Comparison of ENCODE assay signal across 1 cellular context in the genomic region with DNA sequence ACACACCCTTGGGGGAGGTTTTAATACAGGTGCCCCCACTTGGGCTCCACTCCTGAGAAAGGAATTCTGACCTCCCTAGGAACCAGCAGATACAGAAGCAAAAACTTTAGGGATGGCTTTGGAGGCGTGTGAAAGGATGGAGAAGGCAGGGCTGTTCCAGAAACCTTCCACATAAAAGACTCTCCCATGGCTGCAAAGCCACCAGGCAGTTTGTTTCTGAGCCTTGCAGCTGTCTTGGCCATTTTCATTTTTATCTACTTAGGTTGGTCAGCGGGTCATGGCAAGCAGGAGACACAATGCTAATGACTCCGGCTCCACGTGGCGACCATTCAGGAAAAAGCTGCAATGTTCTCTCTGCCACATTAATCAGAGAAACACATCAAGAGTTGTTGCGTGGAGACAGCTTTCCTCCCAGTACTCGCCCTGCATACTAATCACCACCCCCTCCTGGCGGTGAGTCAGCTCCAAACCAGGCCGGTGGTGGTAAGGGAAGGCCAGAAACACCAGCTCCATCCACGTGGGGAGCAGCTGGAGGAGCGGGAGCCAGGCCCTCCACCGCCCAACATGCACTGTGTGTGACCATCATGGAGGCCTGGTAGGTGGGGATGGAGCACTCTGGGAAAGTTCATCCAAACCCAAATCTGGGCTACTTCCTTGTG.
TF ChIP-seq lines count a peak whose summit lies in the region.

No MANE protein-coding gene starts in this region.

TF ChIP-seq in GM12878, 131 proteins besides CTCF, POLR2A, EP300 and RAD21:
- no peak for TF ChIP-seq SIX5 (IDR thresholded peaks at IDR 0.05; ENCODE audit: low read depth, low read length, severe bottlenecking)
- no peak for TF ChIP-seq MXI1 (IDR thresholded peaks at IDR 0.05; ENCODE audit: low read depth, low read length)
- TF ChIP-seq SUZ12 (IDR thresholded peaks at IDR 0.05; ENCODE audit: unreplicated experiment): no peak
- no peak for TF ChIP-seq MAX (IDR thresholded peaks at IDR 0.05; ENCODE audit: low read depth, low read length)
- TF ChIP-seq, protein P1, sequence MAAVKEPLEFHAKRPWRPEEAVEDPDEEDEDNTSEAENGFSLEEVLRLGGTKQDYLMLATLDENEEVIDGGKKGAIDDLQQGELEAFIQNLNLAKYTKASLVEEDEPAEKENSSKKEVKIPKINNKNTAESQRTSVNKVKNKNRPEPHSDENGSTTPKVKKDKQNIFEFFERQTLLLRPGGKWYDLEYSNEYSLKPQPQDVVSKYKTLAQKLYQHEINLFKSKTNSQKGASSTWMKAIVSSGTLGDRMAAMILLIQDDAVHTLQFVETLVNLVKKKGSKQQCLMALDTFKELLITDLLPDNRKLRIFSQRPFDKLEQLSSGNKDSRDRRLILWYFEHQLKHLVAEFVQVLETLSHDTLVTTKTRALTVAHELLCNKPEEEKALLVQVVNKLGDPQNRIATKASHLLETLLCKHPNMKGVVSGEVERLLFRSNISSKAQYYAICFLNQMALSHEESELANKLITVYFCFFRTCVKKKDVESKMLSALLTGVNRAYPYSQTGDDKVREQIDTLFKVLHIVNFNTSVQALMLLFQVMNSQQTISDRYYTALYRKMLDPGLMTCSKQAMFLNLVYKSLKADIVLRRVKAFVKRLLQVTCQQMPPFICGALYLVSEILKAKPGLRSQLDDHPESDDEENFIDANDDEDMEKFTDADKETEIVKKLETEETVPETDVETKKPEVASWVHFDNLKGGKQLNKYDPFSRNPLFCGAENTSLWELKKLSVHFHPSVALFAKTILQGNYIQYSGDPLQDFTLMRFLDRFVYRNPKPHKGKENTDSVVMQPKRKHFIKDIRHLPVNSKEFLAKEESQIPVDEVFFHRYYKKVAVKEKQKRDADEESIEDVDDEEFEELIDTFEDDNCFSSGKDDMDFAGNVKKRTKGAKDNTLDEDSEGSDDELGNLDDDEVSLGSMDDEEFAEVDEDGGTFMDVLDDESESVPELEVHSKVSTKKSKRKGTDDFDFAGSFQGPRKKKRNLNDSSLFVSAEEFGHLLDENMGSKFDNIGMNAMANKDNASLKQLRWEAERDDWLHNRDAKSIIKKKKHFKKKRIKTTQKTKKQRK (IDR thresholded peaks at IDR 0.05; ENCODE audit: low read depth, low read length): no peak
- no peak for TF ChIP-seq TBL1XR1 (IDR thresholded peaks at IDR 0.05; ENCODE audit: low read depth, low read length)
- no peak for TF ChIP-seq BCL11A (IDR thresholded peaks at IDR 0.05; ENCODE audit: low read depth, low read length)
- TF ChIP-seq, protein P2, sequence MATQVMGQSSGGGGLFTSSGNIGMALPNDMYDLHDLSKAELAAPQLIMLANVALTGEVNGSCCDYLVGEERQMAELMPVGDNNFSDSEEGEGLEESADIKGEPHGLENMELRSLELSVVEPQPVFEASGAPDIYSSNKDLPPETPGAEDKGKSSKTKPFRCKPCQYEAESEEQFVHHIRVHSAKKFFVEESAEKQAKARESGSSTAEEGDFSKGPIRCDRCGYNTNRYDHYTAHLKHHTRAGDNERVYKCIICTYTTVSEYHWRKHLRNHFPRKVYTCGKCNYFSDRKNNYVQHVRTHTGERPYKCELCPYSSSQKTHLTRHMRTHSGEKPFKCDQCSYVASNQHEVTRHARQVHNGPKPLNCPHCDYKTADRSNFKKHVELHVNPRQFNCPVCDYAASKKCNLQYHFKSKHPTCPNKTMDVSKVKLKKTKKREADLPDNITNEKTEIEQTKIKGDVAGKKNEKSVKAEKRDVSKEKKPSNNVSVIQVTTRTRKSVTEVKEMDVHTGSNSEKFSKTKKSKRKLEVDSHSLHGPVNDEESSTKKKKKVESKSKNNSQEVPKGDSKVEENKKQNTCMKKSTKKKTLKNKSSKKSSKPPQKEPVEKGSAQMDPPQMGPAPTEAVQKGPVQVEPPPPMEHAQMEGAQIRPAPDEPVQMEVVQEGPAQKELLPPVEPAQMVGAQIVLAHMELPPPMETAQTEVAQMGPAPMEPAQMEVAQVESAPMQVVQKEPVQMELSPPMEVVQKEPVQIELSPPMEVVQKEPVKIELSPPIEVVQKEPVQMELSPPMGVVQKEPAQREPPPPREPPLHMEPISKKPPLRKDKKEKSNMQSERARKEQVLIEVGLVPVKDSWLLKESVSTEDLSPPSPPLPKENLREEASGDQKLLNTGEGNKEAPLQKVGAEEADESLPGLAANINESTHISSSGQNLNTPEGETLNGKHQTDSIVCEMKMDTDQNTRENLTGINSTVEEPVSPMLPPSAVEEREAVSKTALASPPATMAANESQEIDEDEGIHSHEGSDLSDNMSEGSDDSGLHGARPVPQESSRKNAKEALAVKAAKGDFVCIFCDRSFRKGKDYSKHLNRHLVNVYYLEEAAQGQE (IDR thresholded peaks at IDR 0.05; ENCODE audit: low read depth, low read length): no peak
- no peak for TF ChIP-seq BHLHE40 (IDR thresholded peaks at IDR 0.05; ENCODE audit: borderline replicate concordance in 1 of 2, low read depth in 2 of 2, low read length in 1 of 2)
- TF ChIP-seq POLR2AphosphoS5 (IDR thresholded peaks at IDR 0.05; ENCODE audit: low read length): no peak
- no peak for TF ChIP-seq NBN (IDR thresholded peaks at IDR 0.05)
- TF ChIP-seq RB1 (IDR thresholded peaks at IDR 0.05; ENCODE audit: borderline replicate concordance): no peak
- TF ChIP-seq MTA3 (IDR thresholded peaks at IDR 0.05; ENCODE audit: borderline replicate concordance, low read length): no peak
- no peak for TF ChIP-seq ZNF622 (IDR thresholded peaks at IDR 0.05)
- TF ChIP-seq, protein P3, sequence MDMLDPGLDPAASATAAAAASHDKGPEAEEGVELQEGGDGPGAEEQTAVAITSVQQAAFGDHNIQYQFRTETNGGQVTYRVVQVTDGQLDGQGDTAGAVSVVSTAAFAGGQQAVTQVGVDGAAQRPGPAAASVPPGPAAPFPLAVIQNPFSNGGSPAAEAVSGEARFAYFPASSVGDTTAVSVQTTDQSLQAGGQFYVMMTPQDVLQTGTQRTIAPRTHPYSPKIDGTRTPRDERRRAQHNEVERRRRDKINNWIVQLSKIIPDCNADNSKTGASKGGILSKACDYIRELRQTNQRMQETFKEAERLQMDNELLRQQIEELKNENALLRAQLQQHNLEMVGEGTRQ (IDR thresholded peaks at IDR 0.05; ENCODE audit: borderline replicate concordance, low read depth, low read length): no peak
- no peak for TF ChIP-seq ASH2L (IDR thresholded peaks at IDR 0.05; ENCODE audit: borderline replicate concordance, low read depth)
- no peak for TF ChIP-seq EED (IDR thresholded peaks at IDR 0.05; ENCODE audit: low read depth)
- no peak for TF ChIP-seq POLR2AphosphoS2 (IDR thresholded peaks at IDR 0.05; ENCODE audit: low read depth, low read length)
